Comparison of ENCODE assay signal across 7 cellular contexts in genomic region chr16:10510279-10510678, GRCh38.
"Had no signal": no experiment of that assay in that cellular context is flagged by ENCODE, and none has a peak within 500 bp of the region (broad histone marks: within the 10 kb centered on the region; RNA-seq: fewer than 3 reads in every experiment).

No MANE protein-coding gene starts in this region.

- H3K4me1 Mint-ChIP-seq: central memory CD8-positive, alpha-beta T cell had no signal

- H3K9me3 Mint-ChIP-seq: activated CD4-positive, alpha-beta T cell treated with anti-CD3 and anti-CD28 coated beads, Interleukin-2, amount 10 ng/mL, durations not matched to agents 24 days and 14 days; activated naive CD4-positive, alpha-beta T cell treated with anti-CD3 and anti-CD28 coated beads for 36 hours; activated T-helper 2 cell treated with anti-CD3 and anti-CD28 coated beads, Interferon-gamma antibody, Interleukin-2, Interleukin-4, amounts not matched to agents 10 μg/mL and 5 μg/mL and 100 μg/mL, durations not matched to agents 14 hours and 24 hours and 36 hours; central memory CD8-positive, alpha-beta T cell had no signal

- H3K27ac Mint-ChIP-seq: activated CD4-positive, alpha-beta T cell treated with anti-CD3 and anti-CD28 coated beads, Interleukin-2, amount 10 ng/mL, durations not matched to agents 24 days and 14 days; activated CD8-positive, alpha-beta memory T cell treated with anti-CD3 and anti-CD28 coated beads, Interleukin-2, amount 10 ng/mL, durations not matched to agents 7 days and 5 days; activated naive CD4-positive, alpha-beta T cell treated with anti-CD3 and anti-CD28 coated beads for 36 hours; activated naive CD8-positive, alpha-beta T cell; activated T-helper 2 cell treated with anti-CD3 and anti-CD28 coated beads, Interferon-gamma antibody, Interleukin-2, Interleukin-4, amounts not matched to agents 10 μg/mL and 5 μg/mL and 100 μg/mL, durations not matched to agents 14 hours and 24 hours and 36 hours had no signal

- DNase-seq: activated gamma-delta T cell had no signal

- H3K4me3 Mint-ChIP-seq: activated CD4-positive, alpha-beta T cell treated with anti-CD3 and anti-CD28 coated beads, Interleukin-2, amount 10 ng/mL, durations not matched to agents 24 days and 14 days; activated CD8-positive, alpha-beta memory T cell treated with anti-CD3 and anti-CD28 coated beads, Interleukin-2, amount 10 ng/mL, durations not matched to agents 7 days and 5 days; activated naive CD4-positive, alpha-beta T cell treated with anti-CD3 and anti-CD28 coated beads for 36 hours; activated naive CD8-positive, alpha-beta T cell; central memory CD8-positive, alpha-beta T cell had no signal

- H3K36me3 Mint-ChIP-seq: activated CD8-positive, alpha-beta memory T cell treated with anti-CD3 and anti-CD28 coated beads, Interleukin-2, amount 10 ng/mL, durations not matched to agents 7 days and 5 days; activated naive CD8-positive, alpha-beta T cell had no signal

- H3K27me3 Mint-ChIP-seq: activated naive CD8-positive, alpha-beta T cell; central memory CD8-positive, alpha-beta T cell had no signal
